ENCODE assay signal across 8 cellular contexts in the genomic region with DNA sequence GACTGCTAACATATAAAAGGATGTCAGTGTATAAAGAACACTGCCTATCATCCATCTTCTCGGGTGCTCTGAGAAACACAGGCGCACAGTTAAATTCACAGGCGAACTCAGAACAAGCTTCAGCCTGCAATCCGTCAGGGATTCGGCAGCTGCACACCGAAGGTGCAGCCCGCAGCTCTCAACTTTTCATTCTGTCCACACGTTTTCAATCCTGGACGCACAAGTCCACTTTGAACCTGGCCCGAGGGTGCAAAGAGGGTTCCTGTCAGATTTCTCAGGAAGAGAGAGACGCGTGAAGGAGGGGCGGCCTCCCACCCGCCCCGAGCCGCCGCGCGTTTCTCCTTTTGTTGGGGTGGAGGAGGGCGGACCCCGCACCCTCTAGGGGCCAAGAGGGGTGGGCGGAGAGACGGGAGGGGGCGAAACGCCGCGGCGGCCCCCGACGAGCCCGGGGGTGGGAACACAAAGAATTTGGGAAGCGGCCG. TPM values are rescaled to one million over a fixed set of nuclear protein-coding genes. Genes with fewer than 3 reads are reported as not detected.
DNase-seq lines count a peak whose midpoint lies in the region; ATAC-seq and TF ChIP-seq lines count a peak whose summit lies in the region.

No MANE protein-coding gene starts in this region.

- no peaks in the 10 kb centered on the region for H3K9me3 ChIP-seq in transverse colon

- no peak for TF ChIP-seq POLR2A in transverse colon (IDR thresholded peaks at IDR 0.05)

- POLR2A ChIA-PET in AG04449 (lab: Yijun Ruan, JAX) = no interaction called here
- POLR2A ChIA-PET in naive thymus-derived CD8-positive, alpha-beta T cell (lab: Charles Lee) = interaction anchor here (1.0 kb wide), 1 partner anchor 251 kb away, joined by 4 read pairs; no protein-coding TSS in a partner anchor

- H3K36me3 Mint-ChIP-seq in activated T-cell treated with anti-CD3 and anti-CD28 coated beads, Interleukin-2, amount 50 U/mL, for 72 hours (ENCODE audit: insufficient read depth in 2 of 2) = peaks cover 0 to 2% of the 10 kb centered on the region in 2 donors
- H3K36me3 Mint-ChIP-seq in naive thymus-derived CD8-positive, alpha-beta T cell = no peaks in the 10 kb centered on the region

- CTCF ChIA-PET in AG04449 (lab: Yijun Ruan, JAX) = no interaction called here

- TF ChIP-seq EP300 in transverse colon (IDR thresholded peaks at IDR 0.05; ENCODE audit: low read depth) = no peak

- H3K9me3 Mint-ChIP-seq in activated T-cell treated with anti-CD3 and anti-CD28 coated beads, Interleukin-2, amount 50 U/mL, for 72 hours = no peaks in the 10 kb centered on the region
- H3K9me3 Mint-ChIP-seq in naive thymus-derived CD8-positive, alpha-beta T cell = no peaks in the 10 kb centered on the region

- H3K27me3 ChIP-seq in transverse colon = no peaks in the 10 kb centered on the region

- 2% methylated on average over 14 to 25 of the region's 33 CpGs for WGBS in transverse colon (ENCODE audit: low coverage in 1 of 2), 2 donors

- no peak for TF ChIP-seq CTCF in AG04449 (IDR thresholded peaks at IDR 0.05; ENCODE audit: insufficient read depth, low read length, missing control alignments)
- no peak for TF ChIP-seq CTCF in fibroblast of mammary gland (conservative IDR thresholded peaks at IDR 0.05; ENCODE audit: control insufficient read depth, insufficient read depth, low read depth, low read length)
- no peak for TF ChIP-seq CTCF in transverse colon (IDR thresholded peaks at IDR 0.05)

- H3K4me3 Mint-ChIP-seq in activated T-cell treated with anti-CD3 and anti-CD28 coated beads, Interleukin-2, amount 50 U/mL, for 72 hours = peak overlapping the region; percentile 93 to 94
- peak overlapping the region; percentile 86 to 98 (median 96) for H3K4me3 Mint-ChIP-seq in naive thymus-derived CD8-positive, alpha-beta T cell

- H3K4me3 ChIP-seq in AG04449 (ENCODE audit: low read depth, low read length) (peak overlapping the region; percentile 79), fibroblast of mammary gland (ENCODE audit: control insufficient read depth, low read depth, low read length) (peak overlapping the region; percentile 69), transverse colon (peak overlapping the region; percentile 70 to 96 (median 85))

- no peaks in the 10 kb centered on the region for H3K36me3 ChIP-seq in transverse colon

- peaks cover 19 to 56% (median 37%) of the 10 kb centered on the region in 4 donors for H3K4me1 ChIP-seq in transverse colon

- DNase-seq in AG04449 (ENCODE audit: low read depth, low spot score) (no peak), NCI-H2196 (lab: John Stamatoyannopoulos, UW; ENCODE audit: unreplicated experiment) (peak; percentile 31), fibroblast of mammary gland (ENCODE audit: low read depth) (peak; percentile 39), transverse colon (no peak)
- peak; percentile 25 to 31 for DNase-seq in activated T-cell treated with anti-CD3 and anti-CD28 coated beads, Interleukin-2, amount 50 U/mL, for 72 hours
- DNase-seq in naive thymus-derived CD8-positive, alpha-beta T cell = peak; percentile 3 to 64 (median 32)

- H3K4me1 Mint-ChIP-seq in activated T-cell treated with anti-CD3 and anti-CD28 coated beads, Interleukin-2, amount 50 U/mL, for 72 hours (ENCODE audit: low read depth) = peaks cover 34% of the 10 kb centered on the region
- peaks cover 5 to 29% (median 23%) of the 10 kb centered on the region in 4 donors for H3K4me1 Mint-ChIP-seq in naive thymus-derived CD8-positive, alpha-beta T cell

- H3K27me3 Mint-ChIP-seq in activated T-cell treated with anti-CD3 and anti-CD28 coated beads, Interleukin-2, amount 50 U/mL, for 72 hours (ENCODE audit: low read depth) = no peaks in the 10 kb centered on the region
- H3K27me3 Mint-ChIP-seq in naive thymus-derived CD8-positive, alpha-beta T cell = no peaks in the 10 kb centered on the region

- ATAC-seq in GM18517 (IDR thresholded peaks at IDR 0.05; ENCODE audit: unreplicated experiment) = peak; percentile 23
- ATAC-seq in HG02970 (IDR thresholded peaks at IDR 0.05; ENCODE audit: low FRiP score, unreplicated experiment) = peak; percentile 34
- ATAC-seq in activated T-cell treated with anti-CD3 and anti-CD28 coated beads, Interleukin-2, amount 50 U/mL, for 72 hours (replicated peaks in 1 of 2) = peak; percentile 50 to 52
- peak; percentile 64 to 67 for ATAC-seq in naive thymus-derived CD8-positive, alpha-beta T cell

- peak overlapping the region; percentile 88 to 95 (median 93) for H3K27ac ChIP-seq in transverse colon

- peak overlapping the region; percentile 61 for H3K27ac Mint-ChIP-seq in activated T-cell treated with anti-CD3 and anti-CD28 coated beads, Interleukin-2, amount 50 U/mL, for 72 hours
- H3K27ac Mint-ChIP-seq in naive thymus-derived CD8-positive, alpha-beta T cell = peak overlapping the region; percentile 79 to 98 (median 95)

- in situ Hi-C loops in transverse colon (cut with MboI; ENCODE audit: low pct_ligation_motif_present in 1 of 4, low pct_unique_long_range_greater_than_20kb in 1 of 4, low sequenced_read_pairs in 3 of 4) = no loop called here

- intact Hi-C loops in transverse colon (cut with DNase I; ENCODE audit: low total_unique reads) = no loop called here

RNA-seq across cellular contexts. Expression of gene DOCK7, which starts 0.7 kb away (rescaled TPM):
- 10 to 100 TPM in 1 of 2 donors, 1 to 10 TPM in 1; 7.6 to 10.7 TPM for total RNA-seq in activated T-cell treated with anti-CD3 and anti-CD28 coated beads, Interleukin-2, amount 50 U/mL, for 72 hours
- total RNA-seq in naive thymus-derived CD8-positive, alpha-beta T cell = 10 to 100 TPM; 10.0 to 11.8 TPM
- polyA plus RNA-seq in naive thymus-derived CD8-positive, alpha-beta T cell = 1 to 10 TPM; 1.2 to 3.1 (median 1.8) TPM
- 100 to 1,000 TPM in 1 of 4 donors, 10 to 100 TPM in 3; 33.7 to 138 (median 58.1) TPM for total RNA-seq in transverse colon

Comparison
In these comparisons a context has a peak if more than half of its experiments do, and no peak if none do; other contexts are left out.
1. DNase-seq: peak in NCI-H2196 (single experiment), activated T-cell treated with anti-CD3 and anti-CD28 coated beads, Interleukin-2, amount 50 U/mL, for 72 hours (2 of 2), fibroblast of mammary gland (single experiment) and naive thymus-derived CD8-positive, alpha-beta T cell (10 of 10); none in AG04449 (single experiment) and transverse colon (single experiment).
2. Peak in every context shown above with its lines, with median percentiles within 50 percentile points of each other: H3K4me3 ChIP-seq and ATAC-seq.